ENCODE assay signal across 16 cellular contexts in genomic region chr10:31419394-31420063, GRCh38.
DNase-seq lines count a peak whose midpoint lies in the region; ATAC-seq and TF ChIP-seq lines count a peak whose summit lies in the region.
"Had no signal": no experiment of that assay in that cellular context is flagged by ENCODE, and none has a peak within 500 bp of the region (broad histone marks: within the 10 kb centered on the region; RNA-seq: fewer than 3 reads in every experiment).

No MANE protein-coding gene starts in this region.

- no peak for ATAC-seq in GM21515 (IDR thresholded peaks at IDR 0.05; ENCODE audit: unreplicated experiment)
- ATAC-seq in GM18498 (IDR thresholded peaks at IDR 0.05; ENCODE audit: unreplicated experiment) = no peak
- ATAC-seq: natural killer cell treated with Interleukin-12 subunit alpha and Interleukin-12 subunit beta and Interleukin-15 and Interleukin-18, amount 100 ng/mL, for 72 hours had no signal

- peak overlapping the region; percentile 46 for H3K27ac ChIP-seq in osteoblast (ENCODE audit: low read depth, low read length)

- peaks cover 18% of the 10 kb centered on the region for H3K4me1 ChIP-seq in osteoblast (ENCODE audit: insufficient read depth, low read length)

- H3K9me3 ChIP-seq in osteoblast (ENCODE audit: low read depth, low read length) = no peaks in the 10 kb centered on the region

- DNase-seq in Daoy (ENCODE audit: low read depth) (peak; percentile 30), M059J (ENCODE audit: low read depth) (peak; percentile 62), fibroblast of mammary gland (ENCODE audit: low read depth) (peak; percentile 78), osteoblast (ENCODE audit: insufficient read length, low spot score, missing footprints) (no peak), NCI-H2171 (lab: John Stamatoyannopoulos, UW) (no peak), NCI-H2107 (lab: John Stamatoyannopoulos, UW) (no peak)
- DNase-seq: activated CD4-positive, alpha-beta T cell treated with anti-CD3 and anti-CD28 coated beads, Interleukin-2, amount 50 U/mL, for 4 hours; activated effector memory CD4-positive, alpha-beta T cell treated with anti-CD3 and anti-CD28 coated beads, Interleukin-2, amount 50 U/mL, for 16 hours; COR-L47; foreskin melanocyte; MG63; NCI-H2227 treated with DMSO at 0.1 percent for 48 hours had no signal

- H2AFZ ChIP-seq in osteoblast (ENCODE audit: low read length) = no peak overlapping the region

- H3K79me2 ChIP-seq in osteoblast (ENCODE audit: insufficient read depth, low read length) = peaks cover 90% of the 10 kb centered on the region

- H3K4me2 ChIP-seq in osteoblast (ENCODE audit: insufficient read depth, low read length) = peak overlapping the region; percentile 47
- H3K4me2 ChIP-seq: smooth muscle cell had no signal

- peaks cover 10% of the 10 kb centered on the region for H4K20me1 ChIP-seq in osteoblast (ENCODE audit: insufficient read depth, low read length)

- TF ChIP-seq CTCF in fibroblast of mammary gland (conservative IDR thresholded peaks at IDR 0.05; ENCODE audit: control insufficient read depth, insufficient read depth, low read depth, low read length) (no peak), osteoblast (IDR thresholded peaks at IDR 0.05; ENCODE audit: extremely low read depth, low read depth, low read length) (no peak)

- no peaks in the 10 kb centered on the region for H3K36me3 ChIP-seq in osteoblast (ENCODE audit: insufficient read depth, low read length)

- H3K4me3 ChIP-seq in fibroblast of mammary gland (ENCODE audit: control insufficient read depth, low read depth, low read length) = no peak overlapping the region
- H3K4me3 ChIP-seq in osteoblast (ENCODE audit: insufficient read depth, low read length) = no peak overlapping the region
- H3K4me3 ChIP-seq: MG63, smooth muscle cell had no signal

- no peaks in the 10 kb centered on the region for H3K27me3 ChIP-seq in osteoblast (ENCODE audit: insufficient read depth, low read length)
- H3K27me3 ChIP-seq: MG63 had no signal

Comparison
In these comparisons a context has a peak if more than half of its experiments do, and no peak if none do; other contexts are left out.
1. DNase-seq: peak in Daoy (single experiment), M059J (single experiment) and fibroblast of mammary gland (single experiment); none in osteoblast (single experiment), NCI-H2171 (single experiment) and NCI-H2107 (single experiment).